1 cellular context compared by ENCODE assay signal in the genomic region with DNA sequence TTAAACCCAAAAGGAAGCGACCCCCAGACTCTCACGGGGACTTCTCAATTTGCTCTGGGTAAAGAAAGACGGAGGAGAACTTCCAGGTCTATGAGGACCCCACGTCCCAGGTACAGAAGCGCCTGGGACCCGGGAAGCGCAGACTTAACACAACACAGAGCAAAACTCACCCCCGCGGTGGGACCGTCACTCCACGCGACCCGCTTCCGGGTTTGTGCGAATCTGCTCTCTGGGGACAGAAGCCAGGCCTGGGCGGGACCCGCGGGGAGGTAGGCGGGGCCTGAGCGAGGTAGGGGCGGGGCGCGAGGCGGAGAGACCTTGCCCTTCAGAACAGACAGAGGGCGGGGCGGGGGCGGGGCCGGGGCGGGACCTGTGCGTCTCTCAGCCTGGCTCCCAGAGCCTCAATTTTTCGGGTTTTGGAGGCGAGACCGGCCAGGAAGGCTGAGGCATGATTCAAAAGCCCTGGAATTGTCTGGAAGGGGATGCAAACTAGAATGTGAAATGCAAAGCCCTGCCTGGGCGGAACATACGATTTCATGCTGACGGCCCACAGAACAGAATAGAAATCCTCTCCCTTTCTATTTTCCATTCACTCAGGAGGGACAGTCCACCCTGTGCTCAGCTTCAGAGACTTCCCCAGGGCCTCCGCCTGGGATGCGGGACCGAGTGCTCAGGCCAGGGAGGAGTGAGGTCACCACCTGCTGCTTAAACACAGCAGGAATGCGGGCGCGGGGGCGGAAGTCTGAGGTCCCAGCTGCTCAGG.
A peak's percentile ranks its signal among the peaks of the same experiment; 100 is the strongest.
TF ChIP-seq lines count a peak whose summit lies in the region.

No MANE protein-coding gene starts in this region.

TF ChIP-seq in HepG2, 621 proteins besides CTCF, POLR2A, EP300 and RAD21 (continued from another document and continues in another):
- TF ChIP-seq, protein P1, sequence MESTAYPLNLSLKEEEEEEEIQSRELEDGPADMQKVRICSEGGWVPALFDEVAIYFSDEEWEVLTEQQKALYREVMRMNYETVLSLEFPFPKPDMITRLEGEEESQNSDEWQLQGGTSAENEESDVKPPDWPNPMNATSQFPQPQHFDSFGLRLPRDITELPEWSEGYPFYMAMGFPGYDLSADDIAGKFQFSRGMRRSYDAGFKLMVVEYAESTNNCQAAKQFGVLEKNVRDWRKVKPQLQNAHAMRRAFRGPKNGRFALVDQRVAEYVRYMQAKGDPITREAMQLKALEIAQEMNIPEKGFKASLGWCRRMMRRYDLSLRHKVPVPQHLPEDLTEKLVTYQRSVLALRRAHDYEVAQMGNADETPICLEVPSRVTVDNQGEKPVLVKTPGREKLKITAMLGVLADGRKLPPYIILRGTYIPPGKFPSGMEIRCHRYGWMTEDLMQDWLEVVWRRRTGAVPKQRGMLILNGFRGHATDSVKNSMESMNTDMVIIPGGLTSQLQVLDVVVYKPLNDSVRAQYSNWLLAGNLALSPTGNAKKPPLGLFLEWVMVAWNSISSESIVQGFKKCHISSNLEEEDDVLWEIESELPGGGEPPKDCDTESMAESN (CRISPR knock-in tag; conservative IDR thresholded peaks at IDR 0.05), result peak; percentile 57; the same call in 1 of the 2 replicates
- TF ChIP-seq KDM2A (CRISPR knock-in tag; IDR thresholded peaks at IDR 0.05; ENCODE audit: borderline replicate concordance, low read depth) (peak; percentile 79; the same call in 1 of the 2 replicates), MYC (CRISPR knock-in tag; IDR thresholded peaks at IDR 0.05; ENCODE audit: borderline replicate concordance) (0 out of 2 replicates have a peak, but pooled peaks have one; percentile 24), POLR2G (IDR thresholded peaks at IDR 0.05; ENCODE audit: low read depth, low read length) (peak; percentile 92), ZNF17 (CRISPR knock-in tag; IDR thresholded peaks at IDR 0.05) (no peak), THAP11 (CRISPR knock-in tag; IDR thresholded peaks at IDR 0.05) (peak; percentile 52; the same call in 1 of the 2 replicates), ZNF572 (CRISPR knock-in tag; IDR thresholded peaks at IDR 0.05) (no peak), ZNF121 (CRISPR knock-in tag; IDR thresholded peaks at IDR 0.05) (0 out of 2 replicates have a peak, but pooled peaks have one; percentile 9), ZNF160 (CRISPR knock-in tag; IDR thresholded peaks at IDR 0.05) (0 out of 2 replicates have a peak, but pooled peaks have one; percentile 46), TAF1 (CRISPR knock-in tag; IDR thresholded peaks at IDR 0.05) (peak; percentile 56), ZNF430 (CRISPR knock-in tag; IDR thresholded peaks at IDR 0.05) (peak; percentile 66; the same call in 1 of the 2 replicates), ZNF792 (CRISPR knock-in tag; IDR thresholded peaks at IDR 0.05) (0 out of 2 replicates have a peak, but pooled peaks have one; percentile 13), RELA (CRISPR knock-in tag; IDR thresholded peaks at IDR 0.05) (no peak), RFXAP (CRISPR knock-in tag; IDR thresholded peaks at IDR 0.05; ENCODE audit: borderline replicate concordance) (peak; percentile 50; the same call in 1 of the 2 replicates), HDAC1 (CRISPR knock-in tag; IDR thresholded peaks at IDR 0.05) (no peak), MXI1 (IDR thresholded peaks at IDR 0.05; ENCODE audit: borderline replicate concordance, low read depth, low read length) (peak; percentile 68; the same call in 1 of the 3 replicates), ZNF768 (CRISPR knock-in tag; IDR thresholded peaks at IDR 0.05) (peak; percentile 36; the same call in 1 of the 2 replicates), GLI4 (CRISPR knock-in tag; IDR thresholded peaks at IDR 0.05; ENCODE audit: borderline replicate concordance) (no peak), ZNF263 (CRISPR knock-in tag; IDR thresholded peaks at IDR 0.05) (peak; percentile 97), ZNF143 (CRISPR knock-in tag; IDR thresholded peaks at IDR 0.05) (0 out of 2 replicates have a peak, but pooled peaks have one; percentile 1), ATF7-NPFF (CRISPR knock-in tag; IDR thresholded peaks at IDR 0.05; ENCODE audit: low read depth) (peak; percentile 26; the same call in 1 of the 2 replicates), NFYC (CRISPR knock-in tag; IDR thresholded peaks at IDR 0.05) (no peak), TGIF2 (CRISPR knock-in tag; IDR thresholded peaks at IDR 0.05) (peak; percentile 75; the same call in 1 of the 2 replicates), SP1 (IDR thresholded peaks at IDR 0.05) (no peak), SP1 (CRISPR knock-in tag; IDR thresholded peaks at IDR 0.05) (peak; percentile 65), GABPB1 (CRISPR knock-in tag; IDR thresholded peaks at IDR 0.05) (peak; percentile 64), SAP130 (CRISPR knock-in tag; IDR thresholded peaks at IDR 0.05; ENCODE audit: low read depth) (peak; percentile 83), ELF4 (CRISPR knock-in tag; IDR thresholded peaks at IDR 0.05; ENCODE audit: borderline replicate concordance) (peak; percentile 90; the same call in 1 of the 2 replicates), SALL1 (CRISPR knock-in tag; IDR thresholded peaks at IDR 0.05) (peak; percentile 38; the same call in 1 of the 2 replicates), ZFY (CRISPR knock-in tag; IDR thresholded peaks at IDR 0.05) (peak; percentile 45), ELF1 (CRISPR knock-in tag; IDR thresholded peaks at IDR 0.05) (peak; percentile 97), HDAC2 (CRISPR knock-in tag; IDR thresholded peaks at IDR 0.05) (peak; percentile 26; the same call in 1 of the 2 replicates), ELF3 (CRISPR knock-in tag; IDR thresholded peaks at IDR 0.05) (peak; percentile 92), POLR2AphosphoS5 (IDR thresholded peaks at IDR 0.05; ENCODE audit: low read depth, low read length) (peak; percentile 84), TCF7L2 (IDR thresholded peaks at IDR 0.05; ENCODE audit: low read depth, low read length) (no peak), SRY (CRISPR knock-in tag; IDR thresholded peaks at IDR 0.05) (no peak), ZFP36L1 (CRISPR knock-in tag; IDR thresholded peaks at IDR 0.05) (0 out of 2 replicates have a peak, but pooled peaks have one; percentile 36), SMARCC2 (IDR thresholded peaks at IDR 0.05) (no peak), ZNF44 (CRISPR knock-in tag; IDR thresholded peaks at IDR 0.05) (no peak)
- TF ChIP-seq, protein P2, sequence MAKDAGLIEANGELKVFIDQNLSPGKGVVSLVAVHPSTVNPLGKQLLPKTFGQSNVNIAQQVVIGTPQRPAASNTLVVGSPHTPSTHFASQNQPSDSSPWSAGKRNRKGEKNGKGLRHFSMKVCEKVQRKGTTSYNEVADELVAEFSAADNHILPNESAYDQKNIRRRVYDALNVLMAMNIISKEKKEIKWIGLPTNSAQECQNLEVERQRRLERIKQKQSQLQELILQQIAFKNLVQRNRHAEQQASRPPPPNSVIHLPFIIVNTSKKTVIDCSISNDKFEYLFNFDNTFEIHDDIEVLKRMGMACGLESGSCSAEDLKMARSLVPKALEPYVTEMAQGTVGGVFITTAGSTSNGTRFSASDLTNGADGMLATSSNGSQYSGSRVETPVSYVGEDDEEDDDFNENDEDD (CRISPR knock-in tag; IDR thresholded peaks at IDR 0.05; ENCODE audit: borderline replicate concordance), result 0 out of 2 replicates have a peak, but pooled peaks have one; percentile 35
- TF ChIP-seq, protein P3, sequence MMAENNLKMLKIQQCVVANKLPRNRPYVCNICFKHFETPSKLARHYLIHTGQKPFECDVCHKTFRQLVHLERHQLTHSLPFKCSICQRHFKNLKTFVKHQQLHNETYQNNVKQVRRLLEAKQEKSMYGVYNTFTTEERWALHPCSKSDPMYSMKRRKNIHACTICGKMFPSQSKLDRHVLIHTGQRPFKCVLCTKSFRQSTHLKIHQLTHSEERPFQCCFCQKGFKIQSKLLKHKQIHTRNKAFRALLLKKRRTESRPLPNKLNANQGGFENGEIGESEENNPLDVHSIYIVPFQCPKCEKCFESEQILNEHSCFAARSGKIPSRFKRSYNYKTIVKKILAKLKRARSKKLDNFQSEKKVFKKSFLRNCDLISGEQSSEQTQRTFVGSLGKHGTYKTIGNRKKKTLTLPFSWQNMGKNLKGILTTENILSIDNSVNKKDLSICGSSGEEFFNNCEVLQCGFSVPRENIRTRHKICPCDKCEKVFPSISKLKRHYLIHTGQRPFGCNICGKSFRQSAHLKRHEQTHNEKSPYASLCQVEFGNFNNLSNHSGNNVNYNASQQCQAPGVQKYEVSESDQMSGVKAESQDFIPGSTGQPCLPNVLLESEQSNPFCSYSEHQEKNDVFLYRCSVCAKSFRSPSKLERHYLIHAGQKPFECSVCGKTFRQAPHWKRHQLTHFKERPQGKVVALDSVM (CRISPR knock-in tag; IDR thresholded peaks at IDR 0.05), result peak; percentile 31; the same call in 1 of the 2 replicates
- TF ChIP-seq, protein P4, sequence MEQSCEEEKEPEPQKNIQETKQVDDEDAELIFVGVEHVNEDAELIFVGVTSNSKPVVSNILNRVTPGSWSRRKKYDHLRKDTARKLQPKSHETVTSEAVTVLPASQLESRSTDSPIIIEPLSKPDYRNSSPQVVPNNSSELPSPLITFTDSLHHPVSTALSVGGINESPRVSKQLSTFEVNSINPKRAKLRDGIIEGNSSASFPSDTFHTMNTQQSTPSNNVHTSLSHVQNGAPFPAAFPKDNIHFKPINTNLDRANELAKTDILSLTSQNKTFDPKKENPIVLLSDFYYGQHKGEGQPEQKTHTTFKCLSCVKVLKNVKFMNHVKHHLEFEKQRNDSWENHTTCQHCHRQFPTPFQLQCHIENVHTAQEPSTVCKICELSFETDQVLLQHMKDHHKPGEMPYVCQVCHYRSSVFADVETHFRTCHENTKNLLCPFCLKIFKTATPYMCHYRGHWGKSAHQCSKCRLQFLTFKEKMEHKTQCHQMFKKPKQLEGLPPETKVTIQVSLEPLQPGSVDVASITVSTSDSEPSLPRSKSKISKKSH (CRISPR knock-in tag; IDR thresholded peaks at IDR 0.05; ENCODE audit: borderline replicate concordance), result 0 out of 2 replicates have a peak, but pooled peaks have one; percentile 14
- TF ChIP-seq, protein P5, sequence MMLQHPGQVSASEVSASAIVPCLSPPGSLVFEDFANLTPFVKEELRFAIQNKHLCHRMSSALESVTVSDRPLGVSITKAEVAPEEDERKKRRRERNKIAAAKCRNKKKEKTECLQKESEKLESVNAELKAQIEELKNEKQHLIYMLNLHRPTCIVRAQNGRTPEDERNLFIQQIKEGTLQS (CRISPR knock-in tag; IDR thresholded peaks at IDR 0.05), result peak; percentile 70
- TF ChIP-seq, protein P6, sequence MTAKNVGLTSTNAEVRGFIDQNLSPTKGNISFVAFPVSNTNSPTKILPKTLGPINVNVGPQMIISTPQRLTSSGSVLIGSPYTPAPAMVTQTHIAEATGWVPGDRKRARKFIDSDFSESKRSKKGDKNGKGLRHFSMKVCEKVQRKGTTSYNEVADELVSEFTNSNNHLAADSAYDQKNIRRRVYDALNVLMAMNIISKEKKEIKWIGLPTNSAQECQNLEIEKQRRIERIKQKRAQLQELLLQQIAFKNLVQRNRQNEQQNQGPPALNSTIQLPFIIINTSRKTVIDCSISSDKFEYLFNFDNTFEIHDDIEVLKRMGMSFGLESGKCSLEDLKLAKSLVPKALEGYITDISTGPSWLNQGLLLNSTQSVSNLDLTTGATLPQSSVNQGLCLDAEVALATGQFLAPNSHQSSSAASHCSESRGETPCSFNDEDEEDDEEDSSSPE (CRISPR knock-in tag; IDR thresholded peaks at IDR 0.05), result peak; percentile 2; the same call in 1 of the 2 replicates
- TF ChIP-seq, protein P7, sequence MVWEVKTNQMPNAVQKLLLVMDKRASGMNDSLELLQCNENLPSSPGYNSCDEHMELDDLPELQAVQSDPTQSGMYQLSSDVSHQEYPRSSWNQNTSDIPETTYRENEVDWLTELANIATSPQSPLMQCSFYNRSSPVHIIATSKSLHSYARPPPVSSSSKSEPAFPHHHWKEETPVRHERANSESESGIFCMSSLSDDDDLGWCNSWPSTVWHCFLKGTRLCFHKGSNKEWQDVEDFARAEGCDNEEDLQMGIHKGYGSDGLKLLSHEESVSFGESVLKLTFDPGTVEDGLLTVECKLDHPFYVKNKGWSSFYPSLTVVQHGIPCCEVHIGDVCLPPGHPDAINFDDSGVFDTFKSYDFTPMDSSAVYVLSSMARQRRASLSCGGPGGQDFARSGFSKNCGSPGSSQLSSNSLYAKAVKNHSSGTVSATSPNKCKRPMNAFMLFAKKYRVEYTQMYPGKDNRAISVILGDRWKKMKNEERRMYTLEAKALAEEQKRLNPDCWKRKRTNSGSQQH (CRISPR knock-in tag; IDR thresholded peaks at IDR 0.05; ENCODE audit: low read depth), result peak; percentile 58; the same call in 1 of the 2 replicates
- TF ChIP-seq, protein P8, sequence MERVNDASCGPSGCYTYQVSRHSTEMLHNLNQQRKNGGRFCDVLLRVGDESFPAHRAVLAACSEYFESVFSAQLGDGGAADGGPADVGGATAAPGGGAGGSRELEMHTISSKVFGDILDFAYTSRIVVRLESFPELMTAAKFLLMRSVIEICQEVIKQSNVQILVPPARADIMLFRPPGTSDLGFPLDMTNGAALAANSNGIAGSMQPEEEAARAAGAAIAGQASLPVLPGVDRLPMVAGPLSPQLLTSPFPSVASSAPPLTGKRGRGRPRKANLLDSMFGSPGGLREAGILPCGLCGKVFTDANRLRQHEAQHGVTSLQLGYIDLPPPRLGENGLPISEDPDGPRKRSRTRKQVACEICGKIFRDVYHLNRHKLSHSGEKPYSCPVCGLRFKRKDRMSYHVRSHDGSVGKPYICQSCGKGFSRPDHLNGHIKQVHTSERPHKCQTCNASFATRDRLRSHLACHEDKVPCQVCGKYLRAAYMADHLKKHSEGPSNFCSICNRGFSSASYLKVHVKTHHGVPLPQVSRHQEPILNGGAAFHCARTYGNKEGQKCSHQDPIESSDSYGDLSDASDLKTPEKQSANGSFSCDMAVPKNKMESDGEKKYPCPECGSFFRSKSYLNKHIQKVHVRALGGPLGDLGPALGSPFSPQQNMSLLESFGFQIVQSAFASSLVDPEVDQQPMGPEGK (CRISPR knock-in tag; IDR thresholded peaks at IDR 0.05), result peak; percentile 59
- TF ChIP-seq, protein P9, sequence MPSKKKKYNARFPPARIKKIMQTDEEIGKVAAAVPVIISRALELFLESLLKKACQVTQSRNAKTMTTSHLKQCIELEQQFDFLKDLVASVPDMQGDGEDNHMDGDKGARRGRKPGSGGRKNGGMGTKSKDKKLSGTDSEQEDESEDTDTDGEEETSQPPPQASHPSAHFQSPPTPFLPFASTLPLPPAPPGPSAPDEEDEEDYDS (CRISPR knock-in tag; IDR thresholded peaks at IDR 0.05), result peak; percentile 46; the same call in 1 of the 2 replicates
